Comparison of ENCODE assay signal across 7 cellular contexts in the genomic region with DNA sequence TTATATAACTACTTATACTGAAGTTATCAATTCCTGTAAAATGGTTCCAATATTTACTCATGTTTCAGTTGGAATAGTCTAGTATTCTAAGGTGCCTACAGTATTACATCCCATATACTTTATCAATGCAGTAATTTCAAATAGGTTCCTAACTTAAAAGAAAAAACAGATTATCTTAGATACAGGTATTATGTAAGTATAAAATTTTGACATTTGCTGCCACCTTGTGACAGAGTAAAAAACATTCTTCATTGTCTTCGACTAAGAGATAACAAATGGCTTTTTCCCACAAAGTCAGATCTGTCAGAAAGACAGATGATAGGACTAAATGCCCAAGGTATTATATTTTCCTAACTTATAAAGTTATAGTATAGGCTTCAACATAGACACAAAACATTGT.
DNase-seq lines count a peak whose midpoint lies in the region; ATAC-seq and TF ChIP-seq lines count a peak whose summit lies in the region.

No MANE protein-coding gene starts in this region.

- H4K20me1 ChIP-seq in DND-41 (ENCODE audit: insufficient read depth, low read length) = no peaks in the 10 kb centered on the region

- H3K27me3 ChIP-seq in DND-41 (ENCODE audit: insufficient read depth, low read length, poor library complexity) = no peaks in the 10 kb centered on the region

- in situ Hi-C loops in astrocyte of the spinal cord (cut with HindIII; ENCODE audit: low sequenced_read_pairs) = no loop called here

- peaks cover 28% of the 10 kb centered on the region for H3K36me3 ChIP-seq in DND-41 (ENCODE audit: insufficient read depth, low read length)

- DNase-seq in DND-41 (no peak), LHCN-M2 (ENCODE audit: low read depth) (peak; percentile 52), astrocyte of the spinal cord (ENCODE audit: low read depth, low spot score) (peak; percentile 62), lung microvascular endothelial cell (ENCODE audit: low read depth in 2 of 2) (peak; percentile 55 to 59), AG08396 (ENCODE audit: low spot score) (no peak), GM19240 (ENCODE audit: insufficient read length, low spot score) (no peak)

- H3K4me1 ChIP-seq in DND-41 (ENCODE audit: insufficient read depth, low read length) = no peaks in the 10 kb centered on the region; the same call in 1 of the 2 replicates

- TF ChIP-seq CTCF in DND-41 (IDR thresholded peaks at IDR 0.05; ENCODE audit: borderline replicate concordance, extremely low read depth, low read length, poor library complexity, severe bottlenecking) (peak; percentile 70), astrocyte of the spinal cord (IDR thresholded peaks at IDR 0.05; ENCODE audit: low read depth, low read length) (peak; percentile 22)

- H3K79me2 ChIP-seq in DND-41 (ENCODE audit: insufficient read depth, low read length) = no peaks in the 10 kb centered on the region

- ATAC-seq in DND-41 (ENCODE audit: insufficient read depth, low read depth) = peak; percentile 78
- no peak for ATAC-seq in GM21528 (IDR thresholded peaks at IDR 0.05; ENCODE audit: low FRiP score, unreplicated experiment)

- no peaks in the 10 kb centered on the region for H3K9me3 ChIP-seq in DND-41 (ENCODE audit: insufficient read depth, low read length, severe bottlenecking)

- H3K9ac ChIP-seq in DND-41 (ENCODE audit: low read depth, low read length) = no peak overlapping the region

- no peak overlapping the region for H3K27ac ChIP-seq in DND-41 (ENCODE audit: low read length)

- H3K4me3 ChIP-seq in DND-41 (ENCODE audit: low read depth in 1 of 2, low read length in 2 of 2) (no peak overlapping the region), astrocyte of the spinal cord (ENCODE audit: low read depth, low read length) (no peak overlapping the region)

- H2AFZ ChIP-seq in DND-41 (ENCODE audit: low read depth, low read length) = no peak overlapping the region

- H3K4me2 ChIP-seq in DND-41 (ENCODE audit: insufficient read depth, low read length) = no peak overlapping the region

Comparison
In these comparisons a context has a peak if more than half of its experiments do, and no peak if none do; other contexts are left out.
1. DNase-seq: peak in LHCN-M2 (single experiment), astrocyte of the spinal cord (single experiment) and lung microvascular endothelial cell (2 of 2); none in DND-41 (single experiment), AG08396 (single experiment) and GM19240 (single experiment).